In genomic region chr10:124923684-124924083, GRCh38 we compare ENCODE assay signal across 2 cellular contexts.
TF ChIP-seq lines count a peak whose summit lies in the region.

No MANE protein-coding gene starts in this region.

TF ChIP-seq in IMR-90, 13 proteins besides CTCF, POLR2A, EP300 and RAD21:
- TF ChIP-seq RCOR1 (IDR thresholded peaks at IDR 0.05; ENCODE audit: insufficient replicate concordance, low read length) (no peak), CHD1 (IDR thresholded peaks at IDR 0.05; ENCODE audit: low read depth, low read length) (no peak), BHLHE40 (IDR thresholded peaks at IDR 0.05; ENCODE audit: low read depth, low read length) (no peak), USF2 (IDR thresholded peaks at IDR 0.05; ENCODE audit: low read depth, low read length) (no peak), MAFK (IDR thresholded peaks at IDR 0.05; ENCODE audit: low read depth, low read length) (no peak), RFX5 (IDR thresholded peaks at IDR 0.05; ENCODE audit: low read depth, low read length) (no peak), CEBPB (IDR thresholded peaks at IDR 0.05; ENCODE audit: low read depth, low read length) (no peak), NFE2L2 (IDR thresholded peaks at IDR 0.05; ENCODE audit: low read depth, low read length) (no peak), ELK1 (IDR thresholded peaks at IDR 0.05; ENCODE audit: borderline replicate concordance, low read depth, low read length) (no peak), SMC3 (IDR thresholded peaks at IDR 0.05; ENCODE audit: low read depth, low read length) (no peak), MAZ (IDR thresholded peaks at IDR 0.05; ENCODE audit: borderline replicate concordance, low read depth, low read length) (no peak), FOS (IDR thresholded peaks at IDR 0.05; ENCODE audit: low read depth, low read length) (no peak), MXI1 (IDR thresholded peaks at IDR 0.05; ENCODE audit: borderline replicate concordance, low read depth, low read length) (no peak)
TF ChIP-seq in IMR-90: peak in this region for 0.

TF ChIP-seq in K562, 482 proteins besides CTCF, POLR2A, EP300 and RAD21:
- TF ChIP-seq NCOA6 (IDR thresholded peaks at IDR 0.05) = no peak
- TF ChIP-seq ZNF121 (CRISPR knock-in tag; conservative IDR thresholded peaks at IDR 0.05) = peak; percentile 95
- no peak for TF ChIP-seq ZKSCAN1 (IDR thresholded peaks at IDR 0.05; ENCODE audit: low read depth, low read length)
- no peak for TF ChIP-seq NFE2L1 (tag; IDR thresholded peaks at IDR 0.05; ENCODE audit: borderline replicate concordance, low read depth)
- peak; percentile 78 for TF ChIP-seq RBM25 (IDR thresholded peaks at IDR 0.05; ENCODE audit: low read depth, low read length, severe bottlenecking)
- TF ChIP-seq WHSC1 (IDR thresholded peaks at IDR 0.05; ENCODE audit: low read length) = no peak
- TF ChIP-seq KDM1A (IDR thresholded peaks at IDR 0.05) = no peak
- no peak for TF ChIP-seq CSDE1 (IDR thresholded peaks at IDR 0.05)
- TF ChIP-seq TARDBP (IDR thresholded peaks at IDR 0.05) = no peak
